Comparison of ENCODE assay signal across 14 cellular contexts in genomic region chr18:13280066-13280795, GRCh38.
DNase-seq lines count a peak whose midpoint lies in the region; ATAC-seq and TF ChIP-seq lines count a peak whose summit lies in the region.
"Had no signal": no experiment of that assay in that cellular context is flagged by ENCODE, and none has a peak within 500 bp of the region (broad histone marks: within the 10 kb centered on the region; RNA-seq: fewer than 3 reads in every experiment).

No MANE protein-coding gene starts in this region.

- H3K4me1 ChIP-seq in heart right ventricle (peaks cover 0 to 59% (median 47%) of the 10 kb centered on the region in 9 donors), left ventricle myocardium inferior (peaks cover 48% of the 10 kb centered on the region), upper lobe of right lung (no peaks in the 10 kb centered on the region), colonic mucosa (no peaks in the 10 kb centered on the region)
- H3K4me1 ChIP-seq: pancreas had no signal

- H3K4me1 Mint-ChIP-seq in WTC11, result peaks cover 15% of the 10 kb centered on the region; the same call in 1 of the 2 replicates

- TF ChIP-seq CTCF in heart right ventricle (IDR thresholded peaks at IDR 0.05) (no peak), WTC11 (IDR thresholded peaks at IDR 0.05) (no peak), left ventricle myocardium inferior (IDR thresholded peaks at IDR 0.05; ENCODE audit: borderline replicate concordance) (no peak), upper lobe of right lung (IDR thresholded peaks at IDR 0.05) (no peak), colonic mucosa (IDR thresholded peaks at IDR 0.05) (no peak)

- no peak overlapping the region for H3K4me3 Mint-ChIP-seq in WTC11

- no peak overlapping the region for H3K9ac ChIP-seq in colonic mucosa (ENCODE audit: low read depth in 2 of 2, low read length in 2 of 2)

- CTCF ChIA-PET in WTC11 (lab: Charles Lee), result no interaction called here

- H3K9me3 ChIP-seq in heart right ventricle, result no peaks in the 10 kb centered on the region
- H3K9me3 ChIP-seq in left ventricle myocardium inferior (replicated peaks), result no peaks in the 10 kb centered on the region
- H3K9me3 ChIP-seq in upper lobe of right lung, result no peaks in the 10 kb centered on the region
- no peaks in the 10 kb centered on the region for H3K9me3 ChIP-seq in colonic mucosa
- H3K9me3 ChIP-seq: pancreas had no signal

- H3K27ac ChIP-seq in heart right ventricle (peak overlapping the region in 7 of 10 donors; percentile 14 to 61 (median 48)), left ventricle myocardium inferior (replicated peaks) (peak overlapping the region; percentile 62), upper lobe of right lung (no peak overlapping the region), colonic mucosa (no peak overlapping the region)
- H3K27ac ChIP-seq: pancreas had no signal

- DNase-seq in heart right ventricle, result peak in 1 of 2 donors; percentile 69
- no peak for DNase-seq in cardiac septum (ENCODE audit: low spot score)
- DNase-seq in WTC11 (ENCODE audit: low spot score), result no peak
- no peak for DNase-seq in left ventricle myocardium inferior
- peak; percentile 26 for DNase-seq in upper lobe of right lung
- no peak for DNase-seq in colonic mucosa
- no peak for DNase-seq in NCI-H82 treated with DMSO at 0.1 percent for 48 hours (lab: John Stamatoyannopoulos, UW; ENCODE audit: unreplicated experiment)
- DNase-seq: DMS79, GOT3, hypothalamus, NCI-H1105, NCI-H526 treated with DMSO at 0.1 percent for 48 hours, pancreas had no signal

- H3K9me3 Mint-ChIP-seq in WTC11, result peaks cover 11% of the 10 kb centered on the region; the same call in 1 of the 2 replicates

- POLR2A ChIA-PET in WTC11 (lab: Charles Lee), result no interaction called here

- ATAC-seq in heart right ventricle (peak; percentile 35 to 93 (median 74)), WTC11 (peak; percentile 58; the same call in 1 of the 2 replicates), upper lobe of right lung (no peak), HG02885 (IDR thresholded peaks at IDR 0.05; ENCODE audit: poor library complexity, unreplicated experiment) (no peak)
- ATAC-seq: pancreas had no signal

- WGBS in heart right ventricle, 2 donors, result 55 to 56% methylated on average over 11 of the region's 11 CpGs

- H3K27me3 ChIP-seq in heart right ventricle (no peaks in the 10 kb centered on the region), left ventricle myocardium inferior (ENCODE audit: low read depth) (no peaks in the 10 kb centered on the region), upper lobe of right lung (no peaks in the 10 kb centered on the region), colonic mucosa (no peaks in the 10 kb centered on the region)
- H3K27me3 ChIP-seq: pancreas had no signal

- intact Hi-C loops in heart right ventricle (cut with DNase I), result loop anchor here in 2 of 10 donors (5.0 to 10.0 kb wide), 2 partner anchors 37 to 225 kb away; no protein-coding TSS in a partner anchor
- intact Hi-C loops in cardiac septum (cut with DNase I), result no loop called here
- intact Hi-C loops in left ventricle myocardium inferior (cut with micrococcal nuclease), result no loop called here
- intact Hi-C loops in upper lobe of right lung (cut with DNase I), result no loop called here
- intact Hi-C loops in colonic mucosa (cut with DNase I), result no loop called here

- H3K36me3 ChIP-seq in heart right ventricle (peaks cover 0 to 28% (median 0%) of the 10 kb centered on the region in 9 donors), left ventricle myocardium inferior (peaks cover 26% of the 10 kb centered on the region), upper lobe of right lung (no peaks in the 10 kb centered on the region), colonic mucosa (no peaks in the 10 kb centered on the region)
- H3K36me3 ChIP-seq: pancreas had no signal

- H3K27ac Mint-ChIP-seq in WTC11, result peak overlapping the region; percentile 26; the same call in 1 of the 2 replicates

- H3K36me3 Mint-ChIP-seq in WTC11, result 0 out of 2 replicates have a peak, but pooled peaks cover 6% of the 10 kb centered on the region

- H3K4me3 ChIP-seq in heart right ventricle (no peak overlapping the region), left ventricle myocardium inferior (no peak overlapping the region), upper lobe of right lung (no peak overlapping the region), colonic mucosa (no peak overlapping the region)
- H3K4me3 ChIP-seq: pancreas had no signal

- H3K27me3 Mint-ChIP-seq in WTC11 (ENCODE audit: low read depth), result no peaks in the 10 kb centered on the region

TF ChIP-seq in WTC11, 78 proteins besides CTCF, POLR2A, EP300 and RAD21:
- no peak for TF ChIP-seq ERG (CRISPR knock-in tag; IDR thresholded peaks at IDR 0.05)
- no peak for TF ChIP-seq NFATC4 (CRISPR knock-in tag; IDR thresholded peaks at IDR 0.05)
- TF ChIP-seq E2F5 (CRISPR knock-in tag; IDR thresholded peaks at IDR 0.05), result no peak
- no peak for TF ChIP-seq TP53 (CRISPR knock-in tag; IDR thresholded peaks at IDR 0.05)
- no peak for TF ChIP-seq IRF1 (CRISPR knock-in tag; IDR thresholded peaks at IDR 0.05)
- no peak for TF ChIP-seq MXD4 (CRISPR knock-in tag; IDR thresholded peaks at IDR 0.05; ENCODE audit: borderline replicate concordance)
- TF ChIP-seq AR (CRISPR knock-in tag; IDR thresholded peaks at IDR 0.05), result no peak
- TF ChIP-seq SMAD3 (CRISPR knock-in tag; IDR thresholded peaks at IDR 0.05; ENCODE audit: borderline replicate concordance), result no peak
- TF ChIP-seq CBFB (CRISPR knock-in tag; IDR thresholded peaks at IDR 0.05; ENCODE audit: low read depth), result no peak
- TF ChIP-seq GRHL2 (CRISPR knock-in tag; IDR thresholded peaks at IDR 0.05; ENCODE audit: insufficient replicate concordance, severe bottlenecking), result no peak
- no peak for TF ChIP-seq ZBTB43 (CRISPR knock-in tag; IDR thresholded peaks at IDR 0.05)
- TF ChIP-seq ZNF121 (CRISPR knock-in tag; IDR thresholded peaks at IDR 0.05), result no peak
- TF ChIP-seq RELA (CRISPR knock-in tag; IDR thresholded peaks at IDR 0.05; ENCODE audit: borderline replicate concordance), result no peak
- no peak for TF ChIP-seq HMGA2 (CRISPR knock-in tag; IDR thresholded peaks at IDR 0.05)
TF ChIP-seq in WTC11: peak in this region for 0.

Comparison
In these comparisons a context has a peak if more than half of its experiments do, and no peak if none do; other contexts are left out.
1. ATAC-seq: peak in heart right ventricle (8 of 8) and WTC11 (single experiment); none in upper lobe of right lung (single experiment) and HG02885 (single experiment).
2. H3K27ac ChIP-seq: peak in heart right ventricle (7 of 10) and left ventricle myocardium inferior (single experiment); none in upper lobe of right lung (single experiment) and colonic mucosa (single experiment).